7 cellular contexts compared by ENCODE assay signal in the genomic region with DNA sequence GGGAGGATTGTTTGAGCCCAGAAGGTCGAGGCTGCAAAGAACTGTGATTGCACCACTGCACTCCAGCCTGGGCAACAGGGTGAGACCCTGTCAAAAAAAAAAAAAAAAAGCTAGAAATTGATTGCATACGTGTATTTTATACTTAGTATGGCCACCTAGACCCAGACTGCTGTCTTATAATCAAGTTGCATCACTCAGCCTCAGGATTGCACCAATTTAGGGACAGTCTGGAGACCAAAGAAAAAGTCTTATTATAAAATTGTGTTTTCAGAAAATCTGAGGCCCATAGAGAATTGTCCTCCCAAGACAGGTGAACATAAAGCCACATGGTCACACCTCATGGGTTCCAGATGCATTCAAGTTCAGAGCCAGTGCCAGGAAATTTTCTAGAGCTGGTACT.
"Had no signal": no experiment of that assay in that cellular context is flagged by ENCODE, and none has a peak within 500 bp of the region (broad histone marks: within the 10 kb centered on the region; RNA-seq: fewer than 3 reads in every experiment).

No MANE protein-coding gene starts in this region.

- H3K4me3 ChIP-seq: GM23248, HAP-1 had no signal

- H3K27ac ChIP-seq: GM23248, KMS-11 had no signal

- H3K9me3 ChIP-seq: HAP-1 had no signal

- H3K4me2 ChIP-seq: KMS-11 had no signal

- ATAC-seq: HCT116 had no signal

- H3K36me3 ChIP-seq: HAP-1 had no signal

- H2AFZ ChIP-seq: GM23248 had no signal

- DNase-seq: GOT3, H7, KBM-7 had no signal

- H3K9ac ChIP-seq: GM23248, KMS-11 had no signal
